Comparison of ENCODE assay signal across 28 cellular contexts in the genomic region with DNA sequence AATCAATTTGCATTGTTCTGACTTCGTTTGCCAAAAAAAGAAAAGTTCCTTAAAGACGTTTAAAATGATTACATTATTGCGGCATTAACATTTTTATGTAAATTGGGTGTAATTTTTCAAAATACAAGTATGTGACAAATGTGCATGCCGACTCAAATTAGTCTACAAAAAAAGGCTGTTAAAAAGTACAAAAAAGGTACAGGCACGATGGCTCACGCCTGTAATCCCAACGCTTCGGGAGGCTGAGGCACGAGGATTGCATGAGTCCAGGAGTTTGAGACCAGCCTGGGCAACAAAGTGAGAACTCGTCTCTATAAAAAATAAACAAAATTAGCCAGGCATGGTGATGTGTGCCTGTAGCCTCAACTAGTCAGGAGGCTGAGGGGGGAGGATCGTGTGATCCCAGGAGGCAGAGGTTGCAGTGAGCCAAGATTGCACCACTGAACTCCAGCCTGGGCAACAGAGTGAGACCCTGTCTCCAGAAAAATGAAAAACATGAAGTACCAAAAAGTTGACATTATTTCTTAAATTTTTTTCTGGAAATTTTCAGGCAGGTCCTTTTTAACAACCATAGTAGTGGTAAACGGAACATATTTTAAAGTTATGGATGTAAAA.
"Had no signal": no experiment of that assay in that cellular context is flagged by ENCODE, and none has a peak within 500 bp of the region (broad histone marks: within the 10 kb centered on the region; RNA-seq: fewer than 3 reads in every experiment).

No MANE protein-coding gene starts in this region.

- ATAC-seq: activated naive CD4-positive, alpha-beta T cell treated with anti-CD3 and anti-CD28 coated beads, Interleukin-2, amount 50 U/mL, for 72 hours; activated T-cell treated with anti-CD3 and anti-CD28 coated beads, Interleukin-2, amount 50 U/mL, for 4 hours; gastroesophageal sphincter; heart right ventricle had no signal

- H3K27ac ChIP-seq: ascending aorta, breast epithelium, cardiac muscle cell, colonic mucosa, epithelial cell of prostate, esophagus squamous epithelium, gastroesophageal sphincter, heart right ventricle, hepatocyte had no signal

- H2AFZ ChIP-seq: hepatocyte had no signal

- H3K27me3 ChIP-seq: ascending aorta, breast epithelium, cardiac muscle cell, colonic mucosa, hepatocyte had no signal

- H3K36me3 ChIP-seq: ascending aorta, breast epithelium, cardiac muscle cell, colonic mucosa, esophagus squamous epithelium had no signal

- H3K4me2 ChIP-seq: hepatocyte had no signal

- H3K4me3 ChIP-seq: ascending aorta, breast epithelium, cardiac muscle cell, colonic mucosa, esophagus squamous epithelium, gastroesophageal sphincter, heart right ventricle, hepatocyte had no signal

- DNase-seq: activated CD4-positive, alpha-beta memory T cell treated with anti-CD3 and anti-CD28 coated beads, Interleukin-2, amount 10 ng/mL, durations not matched to agents 7 days and 5 days; activated CD4-positive, alpha-beta T cell treated with anti-CD3 and anti-CD28 coated beads for 1 hour; activated CD4-positive, alpha-beta T cell treated with anti-CD3 and anti-CD28 coated beads for 4 hours; activated CD4-positive, alpha-beta T cell treated with anti-CD3 and anti-CD28 coated beads, Interleukin-2, amount 10 ng/mL, durations not matched to agents 7 days and 5 days; activated CD4-positive, alpha-beta T cell treated with anti-CD3 and anti-CD28 coated beads, Interleukin-2, amount 50 U/mL, for 4 hours; activated CD8-positive, alpha-beta memory T cell treated with anti-CD3 and anti-CD28 coated beads, Interleukin-2, amount 50 U/mL, for 48 hours; activated gamma-delta T cell; activated naive CD4-positive, alpha-beta T cell; activated naive CD4-positive, alpha-beta T cell treated with anti-CD3 and anti-CD28 coated beads, Interleukin-2, amount 10 ng/mL, durations not matched to agents 7 days and 5 days; activated naive CD8-positive, alpha-beta T cell treated with anti-CD3 and anti-CD28 coated beads, Interleukin-2, amount 10 ng/mL, durations not matched to agents 7 days and 5 days; activated T-cell treated with anti-CD3 and anti-CD28 coated beads, Interleukin-2, amount 50 U/mL, for 4 hours; central memory CD4-positive, alpha-beta T cell; cerebellar nuclear complex; colonic mucosa; effector CD8-positive, alpha-beta T cell; esophagus squamous epithelium; foreskin melanocyte; heart right ventricle; T-helper 2 cell had no signal

- H3K79me2 ChIP-seq: hepatocyte had no signal

- H3K9me3 ChIP-seq: ascending aorta, breast epithelium, colonic mucosa, esophagus squamous epithelium, gastroesophageal sphincter, heart right ventricle had no signal

- FAIRE-seq: endometrium, endothelial cell of umbilical vein had no signal

- H3K4me1 ChIP-seq: ascending aorta, breast epithelium had no signal
